In the genomic region with DNA sequence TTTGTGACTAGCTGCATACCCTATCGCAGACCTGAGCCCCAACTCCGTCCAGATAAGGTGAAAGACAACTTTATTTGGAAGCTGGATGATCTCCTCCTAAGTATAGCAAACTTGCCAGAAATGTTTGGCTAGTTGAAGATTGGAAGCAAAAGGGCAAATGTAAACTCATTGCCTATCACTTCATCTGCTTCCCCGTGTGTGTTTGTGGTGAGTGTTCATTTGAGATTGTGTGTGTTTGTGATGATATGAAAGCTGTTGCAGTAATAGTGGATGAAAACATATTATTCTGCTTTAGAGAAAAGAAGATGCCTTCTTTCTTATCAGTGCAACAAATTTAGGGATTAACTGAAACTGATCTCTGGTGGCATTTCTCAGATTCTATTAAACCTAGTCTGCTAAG, we compare ENCODE assay signal across 1 cellular context.
A peak's percentile ranks its signal among the peaks of the same experiment; 100 is the strongest.
TF ChIP-seq lines count a peak whose summit lies in the region.

No MANE protein-coding gene starts in this region.

TF ChIP-seq in K562, 482 proteins besides CTCF, POLR2A, EP300 and RAD21 (continued from another document and continues in another):
- TF ChIP-seq MAZ (CRISPR knock-in tag; conservative IDR thresholded peaks at IDR 0.05 in 1 of 2, IDR thresholded peaks at IDR 0.05 in 1 of 2) (peak in 1 of 2 experiments; percentile 28; a peak in 1 of 4 replicates), RBM22 (IDR thresholded peaks at IDR 0.05; ENCODE audit: low read depth, low read length, poor library complexity, severe bottlenecking) (no peak), SOX6 (IDR thresholded peaks at IDR 0.05) (peak; percentile 95), CEBPB (tag; IDR thresholded peaks at IDR 0.05) (peak; percentile 57), HMG20B (CRISPR knock-in tag; IDR thresholded peaks at IDR 0.05) (no peak), ELF4 (CRISPR knock-in tag; IDR thresholded peaks at IDR 0.05) (0 out of 2 replicates have a peak, but pooled peaks have one; percentile 57), GATA2 (CRISPR knock-in tag; IDR thresholded peaks at IDR 0.05) (peak; percentile 97), MAFF (IDR thresholded peaks at IDR 0.05; ENCODE audit: low read length) (no peak), ZKSCAN1 (IDR thresholded peaks at IDR 0.05; ENCODE audit: low read depth, low read length) (no peak), BCOR (IDR thresholded peaks at IDR 0.05) (peak; percentile 66), BRD4 (IDR thresholded peaks at IDR 0.05) (no peak), MYNN (IDR thresholded peaks at IDR 0.05) (peak; percentile 66; the same call in 1 of the 2 replicates), MYNN (CRISPR knock-in tag; IDR thresholded peaks at IDR 0.05) (no peak), NFIC (IDR thresholded peaks at IDR 0.05) (peak; percentile 84), ZNF133 (CRISPR knock-in tag; IDR thresholded peaks at IDR 0.05) (no peak), NONO (IDR thresholded peaks at IDR 0.05; ENCODE audit: low read depth in 2 of 2, low read length in 1 of 2) (0 out of 4 replicates have a peak, but pooled peaks of 1 of the 2 experiments have one; percentile 21), RBM15 (IDR thresholded peaks at IDR 0.05; ENCODE audit: insufficient read depth, low read length) (no peak), MBD2 (IDR thresholded peaks at IDR 0.05; ENCODE audit: borderline replicate concordance, low read depth) (0 out of 2 replicates have a peak, but pooled peaks have one; percentile 20), ILF3 (IDR thresholded peaks at IDR 0.05; ENCODE audit: borderline replicate concordance) (no peak), SRSF7 (optimal IDR thresholded peaks at IDR 0.05; ENCODE audit: low read depth, low read length) (no peak), ZNF263 (CRISPR knock-in tag; IDR thresholded peaks at IDR 0.05; ENCODE audit: borderline replicate concordance) (no peak), NUFIP1 (IDR thresholded peaks at IDR 0.05; ENCODE audit: partially characterized antibody) (peak; percentile 71), ARID2 (IDR thresholded peaks at IDR 0.05) (no peak), RNF2 (IDR thresholded peaks at IDR 0.05) (peak; percentile 69; the same call in 1 of the 2 replicates), BRD9 (IDR thresholded peaks at IDR 0.05; ENCODE audit: low read depth, partially characterized antibody) (no peak), MTA1 (IDR thresholded peaks at IDR 0.05; ENCODE audit: borderline replicate concordance) (peak; percentile 84), SRF (CRISPR knock-in tag; IDR thresholded peaks at IDR 0.05) (0 out of 4 replicates have a peak, but pooled peaks of 1 of the 2 experiments have one; percentile 22), KDM1A (IDR thresholded peaks at IDR 0.05) (peak; percentile 93 to 95), SAFB2 (IDR thresholded peaks at IDR 0.05; ENCODE audit: borderline replicate concordance, low read depth, low read length, severe bottlenecking) (no peak), ADNP (tag; IDR thresholded peaks at IDR 0.05) (peak; percentile 63; the same call in 1 of the 2 replicates), CREB1 (IDR thresholded peaks at IDR 0.05) (peak; percentile 40; the same call in 1 of the 2 replicates), CREB1 (CRISPR knock-in tag; IDR thresholded peaks at IDR 0.05) (no peak), MTA3 (IDR thresholded peaks at IDR 0.05; ENCODE audit: borderline replicate concordance) (peak; percentile 42; the same call in 1 of the 2 replicates), MTA2 (IDR thresholded peaks at IDR 0.05; ENCODE audit: low read depth) (peak; percentile 93), TCF7 (IDR thresholded peaks at IDR 0.05; ENCODE audit: borderline replicate concordance) (no peak), MCM5 (IDR thresholded peaks at IDR 0.05; ENCODE audit: low read depth) (no peak), FOXM1 (IDR thresholded peaks at IDR 0.05; ENCODE audit: low read depth) (peak; percentile 91), FOXM1 (CRISPR knock-in tag; IDR thresholded peaks at IDR 0.05; ENCODE audit: low read depth) (no peak), TAL1 (IDR thresholded peaks at IDR 0.05) (peak; percentile 96), NEUROD1 (IDR thresholded peaks at IDR 0.05; ENCODE audit: borderline replicate concordance, low read depth, low read length, partially characterized antibody) (peak; percentile 39), PML (IDR thresholded peaks at IDR 0.05; ENCODE audit: low read length) (peak; percentile 95), NFE2 (IDR thresholded peaks at IDR 0.05; ENCODE audit: low read depth) (peak; percentile 69)
- TF ChIP-seq, protein P1, sequence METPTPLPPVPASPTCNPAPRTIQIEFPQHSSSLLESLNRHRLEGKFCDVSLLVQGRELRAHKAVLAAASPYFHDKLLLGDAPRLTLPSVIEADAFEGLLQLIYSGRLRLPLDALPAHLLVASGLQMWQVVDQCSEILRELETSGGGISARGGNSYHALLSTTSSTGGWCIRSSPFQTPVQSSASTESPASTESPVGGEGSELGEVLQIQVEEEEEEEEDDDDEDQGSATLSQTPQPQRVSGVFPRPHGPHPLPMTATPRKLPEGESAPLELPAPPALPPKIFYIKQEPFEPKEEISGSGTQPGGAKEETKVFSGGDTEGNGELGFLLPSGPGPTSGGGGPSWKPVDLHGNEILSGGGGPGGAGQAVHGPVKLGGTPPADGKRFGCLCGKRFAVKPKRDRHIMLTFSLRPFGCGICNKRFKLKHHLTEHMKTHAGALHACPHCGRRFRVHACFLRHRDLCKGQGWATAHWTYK (CRISPR knock-in tag; IDR thresholded peaks at IDR 0.05): peak; percentile 44; the same call in 1 of the 2 replicates
- TF ChIP-seq, protein P2, sequence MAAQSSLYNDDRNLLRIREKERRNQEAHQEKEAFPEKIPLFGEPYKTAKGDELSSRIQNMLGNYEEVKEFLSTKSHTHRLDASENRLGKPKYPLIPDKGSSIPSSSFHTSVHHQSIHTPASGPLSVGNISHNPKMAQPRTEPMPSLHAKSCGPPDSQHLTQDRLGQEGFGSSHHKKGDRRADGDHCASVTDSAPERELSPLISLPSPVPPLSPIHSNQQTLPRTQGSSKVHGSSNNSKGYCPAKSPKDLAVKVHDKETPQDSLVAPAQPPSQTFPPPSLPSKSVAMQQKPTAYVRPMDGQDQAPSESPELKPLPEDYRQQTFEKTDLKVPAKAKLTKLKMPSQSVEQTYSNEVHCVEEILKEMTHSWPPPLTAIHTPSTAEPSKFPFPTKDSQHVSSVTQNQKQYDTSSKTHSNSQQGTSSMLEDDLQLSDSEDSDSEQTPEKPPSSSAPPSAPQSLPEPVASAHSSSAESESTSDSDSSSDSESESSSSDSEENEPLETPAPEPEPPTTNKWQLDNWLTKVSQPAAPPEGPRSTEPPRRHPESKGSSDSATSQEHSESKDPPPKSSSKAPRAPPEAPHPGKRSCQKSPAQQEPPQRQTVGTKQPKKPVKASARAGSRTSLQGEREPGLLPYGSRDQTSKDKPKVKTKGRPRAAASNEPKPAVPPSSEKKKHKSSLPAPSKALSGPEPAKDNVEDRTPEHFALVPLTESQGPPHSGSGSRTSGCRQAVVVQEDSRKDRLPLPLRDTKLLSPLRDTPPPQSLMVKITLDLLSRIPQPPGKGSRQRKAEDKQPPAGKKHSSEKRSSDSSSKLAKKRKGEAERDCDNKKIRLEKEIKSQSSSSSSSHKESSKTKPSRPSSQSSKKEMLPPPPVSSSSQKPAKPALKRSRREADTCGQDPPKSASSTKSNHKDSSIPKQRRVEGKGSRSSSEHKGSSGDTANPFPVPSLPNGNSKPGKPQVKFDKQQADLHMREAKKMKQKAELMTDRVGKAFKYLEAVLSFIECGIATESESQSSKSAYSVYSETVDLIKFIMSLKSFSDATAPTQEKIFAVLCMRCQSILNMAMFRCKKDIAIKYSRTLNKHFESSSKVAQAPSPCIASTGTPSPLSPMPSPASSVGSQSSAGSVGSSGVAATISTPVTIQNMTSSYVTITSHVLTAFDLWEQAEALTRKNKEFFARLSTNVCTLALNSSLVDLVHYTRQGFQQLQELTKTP (IDR thresholded peaks at IDR 0.05; ENCODE audit: low read depth in 1 of 2, partially characterized antibody in 2 of 2): peak in 1 of 2 experiments; percentile 21
- TF ChIP-seq, protein P3, sequence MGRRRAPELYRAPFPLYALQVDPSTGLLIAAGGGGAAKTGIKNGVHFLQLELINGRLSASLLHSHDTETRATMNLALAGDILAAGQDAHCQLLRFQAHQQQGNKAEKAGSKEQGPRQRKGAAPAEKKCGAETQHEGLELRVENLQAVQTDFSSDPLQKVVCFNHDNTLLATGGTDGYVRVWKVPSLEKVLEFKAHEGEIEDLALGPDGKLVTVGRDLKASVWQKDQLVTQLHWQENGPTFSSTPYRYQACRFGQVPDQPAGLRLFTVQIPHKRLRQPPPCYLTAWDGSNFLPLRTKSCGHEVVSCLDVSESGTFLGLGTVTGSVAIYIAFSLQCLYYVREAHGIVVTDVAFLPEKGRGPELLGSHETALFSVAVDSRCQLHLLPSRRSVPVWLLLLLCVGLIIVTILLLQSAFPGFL (CRISPR knock-in tag; IDR thresholded peaks at IDR 0.05): no peak
- TF ChIP-seq, protein P4, sequence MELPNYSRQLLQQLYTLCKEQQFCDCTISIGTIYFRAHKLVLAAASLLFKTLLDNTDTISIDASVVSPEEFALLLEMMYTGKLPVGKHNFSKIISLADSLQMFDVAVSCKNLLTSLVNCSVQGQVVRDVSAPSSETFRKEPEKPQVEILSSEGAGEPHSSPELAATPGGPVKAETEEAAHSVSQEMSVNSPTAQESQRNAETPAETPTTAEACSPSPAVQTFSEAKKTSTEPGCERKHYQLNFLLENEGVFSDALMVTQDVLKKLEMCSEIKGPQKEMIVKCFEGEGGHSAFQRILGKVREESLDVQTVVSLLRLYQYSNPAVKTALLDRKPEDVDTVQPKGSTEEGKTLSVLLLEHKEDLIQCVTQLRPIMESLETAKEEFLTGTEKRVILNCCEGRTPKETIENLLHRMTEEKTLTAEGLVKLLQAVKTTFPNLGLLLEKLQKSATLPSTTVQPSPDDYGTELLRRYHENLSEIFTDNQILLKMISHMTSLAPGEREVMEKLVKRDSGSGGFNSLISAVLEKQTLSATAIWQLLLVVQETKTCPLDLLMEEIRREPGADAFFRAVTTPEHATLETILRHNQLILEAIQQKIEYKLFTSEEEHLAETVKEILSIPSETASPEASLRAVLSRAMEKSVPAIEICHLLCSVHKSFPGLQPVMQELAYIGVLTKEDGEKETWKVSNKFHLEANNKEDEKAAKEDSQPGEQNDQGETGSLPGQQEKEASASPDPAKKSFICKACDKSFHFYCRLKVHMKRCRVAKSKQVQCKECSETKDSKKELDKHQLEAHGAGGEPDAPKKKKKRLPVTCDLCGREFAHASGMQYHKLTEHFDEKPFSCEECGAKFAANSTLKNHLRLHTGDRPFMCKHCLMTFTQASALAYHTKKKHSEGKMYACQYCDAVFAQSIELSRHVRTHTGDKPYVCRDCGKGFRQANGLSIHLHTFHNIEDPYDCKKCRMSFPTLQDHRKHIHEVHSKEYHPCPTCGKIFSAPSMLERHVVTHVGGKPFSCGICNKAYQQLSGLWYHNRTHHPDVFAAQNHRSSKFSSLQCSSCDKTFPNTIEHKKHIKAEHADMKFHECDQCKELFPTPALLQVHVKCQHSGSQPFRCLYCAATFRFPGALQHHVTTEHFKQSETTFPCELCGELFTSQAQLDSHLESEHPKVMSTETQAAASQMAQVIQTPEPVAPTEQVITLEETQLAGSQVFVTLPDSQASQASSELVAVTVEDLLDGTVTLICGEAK (IDR thresholded peaks at IDR 0.05): peak; percentile 77
- TF ChIP-seq, protein P4 (CRISPR knock-in tag; IDR thresholded peaks at IDR 0.05): no peak
- TF ChIP-seq, protein P5, sequence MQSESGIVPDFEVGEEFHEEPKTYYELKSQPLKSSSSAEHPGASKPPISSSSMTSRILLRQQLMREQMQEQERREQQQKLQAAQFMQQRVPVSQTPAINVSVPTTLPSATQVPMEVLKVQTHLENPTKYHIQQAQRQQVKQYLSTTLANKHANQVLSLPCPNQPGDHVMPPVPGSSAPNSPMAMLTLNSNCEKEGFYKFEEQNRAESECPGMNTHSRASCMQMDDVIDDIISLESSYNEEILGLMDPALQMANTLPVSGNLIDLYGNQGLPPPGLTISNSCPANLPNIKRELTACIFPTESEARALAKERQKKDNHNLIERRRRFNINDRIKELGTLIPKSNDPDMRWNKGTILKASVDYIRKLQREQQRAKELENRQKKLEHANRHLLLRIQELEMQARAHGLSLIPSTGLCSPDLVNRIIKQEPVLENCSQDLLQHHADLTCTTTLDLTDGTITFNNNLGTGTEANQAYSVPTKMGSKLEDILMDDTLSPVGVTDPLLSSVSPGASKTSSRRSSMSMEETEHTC (IDR thresholded peaks at IDR 0.05): no peak
- TF ChIP-seq, protein P6, sequence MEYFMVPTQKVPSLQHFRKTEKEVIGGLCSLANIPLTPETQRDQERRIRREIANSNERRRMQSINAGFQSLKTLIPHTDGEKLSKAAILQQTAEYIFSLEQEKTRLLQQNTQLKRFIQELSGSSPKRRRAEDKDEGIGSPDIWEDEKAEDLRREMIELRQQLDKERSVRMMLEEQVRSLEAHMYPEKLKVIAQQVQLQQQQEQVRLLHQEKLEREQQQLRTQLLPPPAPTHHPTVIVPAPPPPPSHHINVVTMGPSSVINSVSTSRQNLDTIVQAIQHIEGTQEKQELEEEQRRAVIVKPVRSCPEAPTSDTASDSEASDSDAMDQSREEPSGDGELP (CRISPR knock-in tag; IDR thresholded peaks at IDR 0.05; ENCODE audit: borderline replicate concordance): no peak
- TF ChIP-seq, protein P7, sequence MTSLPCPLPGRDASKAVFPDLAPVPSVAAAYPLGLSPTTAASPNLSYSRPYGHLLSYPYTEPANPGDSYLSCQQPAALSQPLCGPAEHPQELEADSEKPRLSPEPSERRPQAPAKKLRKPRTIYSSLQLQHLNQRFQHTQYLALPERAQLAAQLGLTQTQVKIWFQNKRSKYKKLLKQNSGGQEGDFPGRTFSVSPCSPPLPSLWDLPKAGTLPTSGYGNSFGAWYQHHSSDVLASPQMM (CRISPR knock-in tag; IDR thresholded peaks at IDR 0.05): no peak
